In the genomic region with DNA sequence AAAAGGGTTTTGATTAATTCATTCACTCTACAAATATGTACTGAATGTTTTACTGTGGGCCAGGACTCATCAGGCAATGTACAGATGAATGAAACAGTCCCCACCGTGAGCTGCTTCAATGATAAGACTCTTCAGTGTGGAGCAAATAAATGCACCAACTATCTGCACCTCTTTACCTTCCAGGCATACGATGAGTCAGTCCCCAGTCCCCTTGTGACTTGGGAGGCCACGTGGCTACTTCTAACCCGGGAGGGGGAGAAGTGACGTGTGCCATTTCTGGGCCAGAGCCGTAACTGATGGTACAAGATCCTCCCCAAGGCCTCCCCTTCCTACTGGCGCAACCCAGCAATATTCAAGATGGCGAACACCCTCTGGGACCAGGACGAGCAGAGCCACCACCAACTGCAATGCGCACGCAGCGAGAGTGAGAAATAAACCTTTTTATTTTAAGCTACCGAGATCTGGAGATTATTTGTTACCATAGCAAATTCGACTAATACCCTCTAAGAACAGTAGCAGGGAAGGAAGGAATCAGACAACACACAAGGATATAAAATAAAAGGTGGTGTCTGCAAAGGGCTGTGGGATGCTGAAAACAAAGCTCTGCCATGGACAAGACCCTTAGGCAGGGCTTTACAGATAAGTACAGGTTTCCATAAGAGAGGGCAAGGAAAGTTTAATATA, we compare ENCODE assay signal across 1 cellular context.
TF ChIP-seq lines count a peak whose summit lies in the region.

No MANE protein-coding gene starts in this region.

TF ChIP-seq in K562, 482 proteins besides CTCF, POLR2A, EP300 and RAD21 (continued from another document and continues in another):
- TF ChIP-seq CHD1 (IDR thresholded peaks at IDR 0.05; ENCODE audit: low read length), result peak; percentile 87
- TF ChIP-seq SUPT5H (IDR thresholded peaks at IDR 0.05), result peak; percentile 94
- peak; percentile 65 for TF ChIP-seq FOS (IDR thresholded peaks at IDR 0.05; ENCODE audit: extremely low read depth, insufficient read length)
- TF ChIP-seq MYC (IDR thresholded peaks at IDR 0.05; ENCODE audit: low read depth, low read length), result peak; percentile 99
- TF ChIP-seq MYC (CRISPR knock-in tag; IDR thresholded peaks at IDR 0.05; ENCODE audit: borderline replicate concordance, low read depth), result peak; percentile 45; the same call in 1 of the 2 replicates
- TF ChIP-seq, protein P1, sequence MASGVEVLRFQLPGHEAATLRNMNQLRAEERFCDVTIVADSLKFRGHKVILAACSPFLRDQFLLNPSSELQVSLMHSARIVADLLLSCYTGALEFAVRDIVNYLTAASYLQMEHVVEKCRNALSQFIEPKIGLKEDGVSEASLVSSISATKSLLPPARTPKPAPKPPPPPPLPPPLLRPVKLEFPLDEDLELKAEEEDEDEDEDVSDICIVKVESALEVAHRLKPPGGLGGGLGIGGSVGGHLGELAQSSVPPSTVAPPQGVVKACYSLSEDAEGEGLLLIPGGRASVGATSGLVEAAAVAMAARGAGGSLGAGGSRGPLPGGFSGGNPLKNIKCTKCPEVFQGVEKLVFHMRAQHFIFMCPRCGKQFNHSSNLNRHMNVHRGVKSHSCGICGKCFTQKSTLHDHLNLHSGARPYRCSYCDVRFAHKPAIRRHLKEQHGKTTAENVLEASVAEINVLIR (CRISPR knock-in tag; IDR thresholded peaks at IDR 0.05), result peak; percentile 80
- TF ChIP-seq IRF2 (CRISPR knock-in tag; IDR thresholded peaks at IDR 0.05), result no peak
- TF ChIP-seq, protein P2, sequence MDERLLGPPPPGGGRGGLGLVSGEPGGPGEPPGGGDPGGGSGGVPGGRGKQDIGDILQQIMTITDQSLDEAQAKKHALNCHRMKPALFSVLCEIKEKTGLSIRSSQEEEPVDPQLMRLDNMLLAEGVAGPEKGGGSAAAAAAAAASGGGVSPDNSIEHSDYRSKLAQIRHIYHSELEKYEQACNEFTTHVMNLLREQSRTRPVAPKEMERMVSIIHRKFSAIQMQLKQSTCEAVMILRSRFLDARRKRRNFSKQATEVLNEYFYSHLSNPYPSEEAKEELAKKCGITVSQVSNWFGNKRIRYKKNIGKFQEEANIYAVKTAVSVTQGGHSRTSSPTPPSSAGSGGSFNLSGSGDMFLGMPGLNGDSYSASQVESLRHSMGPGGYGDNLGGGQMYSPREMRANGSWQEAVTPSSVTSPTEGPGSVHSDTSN (CRISPR knock-in tag; IDR thresholded peaks at IDR 0.05; ENCODE audit: low read depth), result no peak
- TF ChIP-seq, protein P2 (tag; conservative IDR thresholded peaks at IDR 0.05; ENCODE audit: low read depth), result peak; percentile 26; the same call in 1 of the 2 replicates
- peak; percentile 95 for TF ChIP-seq L3MBTL2 (IDR thresholded peaks at IDR 0.05)
- TF ChIP-seq ELF1 (tag; IDR thresholded peaks at IDR 0.05), result no peak
- TF ChIP-seq HDAC1 (IDR thresholded peaks at IDR 0.05), result peak in 1 of 2 experiments; percentile 76; a peak in 2 of 4 replicates
- TF ChIP-seq HOXB6 (CRISPR knock-in tag; IDR thresholded peaks at IDR 0.05; ENCODE audit: borderline replicate concordance), result peak; percentile 38; the same call in 1 of the 2 replicates
- peak; percentile 60 for TF ChIP-seq MEIS2 (IDR thresholded peaks at IDR 0.05; ENCODE audit: partially characterized antibody)
- peak; percentile 85; the same call in 1 of the 2 replicates for TF ChIP-seq ZNF12 (CRISPR knock-in tag; IDR thresholded peaks at IDR 0.05)
- TF ChIP-seq GTF2E2 (tag; IDR thresholded peaks at IDR 0.05), result peak; percentile 83
- peak; percentile 81; the same call in 1 of the 2 replicates for TF ChIP-seq ZNF583 (CRISPR knock-in tag; IDR thresholded peaks at IDR 0.05)
- TF ChIP-seq FOXK1 (CRISPR knock-in tag; IDR thresholded peaks at IDR 0.05; ENCODE audit: borderline replicate concordance), result 0 out of 2 replicates have a peak, but pooled peaks have one; percentile 31
- peak; percentile 94 for TF ChIP-seq PHF8 (IDR thresholded peaks at IDR 0.05; ENCODE audit: borderline replicate concordance, low read length)
- TF ChIP-seq EHMT2 (IDR thresholded peaks at IDR 0.05), result peak; percentile 94
- TF ChIP-seq TFAP4 (CRISPR knock-in tag; IDR thresholded peaks at IDR 0.05; ENCODE audit: borderline replicate concordance), result peak; percentile 66; the same call in 1 of the 2 replicates
- peak; percentile 77 for TF ChIP-seq ETS1 (conservative IDR thresholded peaks at IDR 0.05; ENCODE audit: control insufficient read depth, low read depth, low read length)
- peak; percentile 28; the same call in 1 of the 2 replicates for TF ChIP-seq RB1 (IDR thresholded peaks at IDR 0.05; ENCODE audit: low read depth)
- no peak for TF ChIP-seq ZNF717 (CRISPR knock-in tag; IDR thresholded peaks at IDR 0.05)
- peak; percentile 77 for TF ChIP-seq RBFOX2 (IDR thresholded peaks at IDR 0.05; ENCODE audit: low read depth, low read length)
- TF ChIP-seq NONO (IDR thresholded peaks at IDR 0.05; ENCODE audit: low read depth in 2 of 2, low read length in 1 of 2), result 0 out of 4 replicates have a peak, but pooled peaks of 1 of the 2 experiments have one; percentile 29
- peak; percentile 39 for TF ChIP-seq RBBP5 (IDR thresholded peaks at IDR 0.05; ENCODE audit: borderline replicate concordance, insufficient read depth, low read length, poor library complexity, severe bottlenecking)
- peak; percentile 88 for TF ChIP-seq CREB3 (tag; conservative IDR thresholded peaks at IDR 0.05; ENCODE audit: low read depth)
- TF ChIP-seq BRD9 (IDR thresholded peaks at IDR 0.05; ENCODE audit: low read depth, partially characterized antibody), result peak; percentile 89
- no peak for TF ChIP-seq SNRNP70 (optimal IDR thresholded peaks at IDR 0.05; ENCODE audit: low read depth, low read length)
- TF ChIP-seq GABPA (tag; conservative IDR thresholded peaks at IDR 0.05; ENCODE audit: low read depth), result peak; percentile 80
- TF ChIP-seq SIN3A (IDR thresholded peaks at IDR 0.05; ENCODE audit: borderline replicate concordance in 2 of 2, control insufficient read depth in 1 of 2, low read depth in 2 of 2, low read length in 2 of 2), result 0 out of 4 replicates have a peak, but pooled peaks of 1 of the 2 experiments have one; percentile 56
- peak; percentile 34; the same call in 1 of the 2 replicates for TF ChIP-seq ZBTB7A (IDR thresholded peaks at IDR 0.05; ENCODE audit: borderline replicate concordance, control insufficient read depth, low read depth, low read length)
- TF ChIP-seq ARID1B (IDR thresholded peaks at IDR 0.05), result peak; percentile 81
- TF ChIP-seq TAF7 (tag; IDR thresholded peaks at IDR 0.05), result peak; percentile 99
- TF ChIP-seq POLR2AphosphoS5 (IDR thresholded peaks at IDR 0.05; ENCODE audit: control insufficient read depth, insufficient read depth, low read depth, low read length), result peak; percentile 96
- TF ChIP-seq MAFF (IDR thresholded peaks at IDR 0.05; ENCODE audit: low read length), result peak; percentile 43; the same call in 1 of the 2 replicates
- TF ChIP-seq ZEB2 (IDR thresholded peaks at IDR 0.05), result peak; percentile 77
- TF ChIP-seq SRF (CRISPR knock-in tag; IDR thresholded peaks at IDR 0.05), result peak in 1 of 2 experiments; percentile 50; a peak in 1 of 4 replicates
- TF ChIP-seq SMARCC2 (IDR thresholded peaks at IDR 0.05; ENCODE audit: low read depth), result peak; percentile 35; the same call in 1 of the 2 replicates
- TF ChIP-seq TEAD4 (IDR thresholded peaks at IDR 0.05; ENCODE audit: low read length), result peak; percentile 49
- TF ChIP-seq TEAD4 (CRISPR knock-in tag; IDR thresholded peaks at IDR 0.05; ENCODE audit: borderline replicate concordance), result no peak
- no peak for TF ChIP-seq PTTG1 (tag; IDR thresholded peaks at IDR 0.05; ENCODE audit: low read depth)
- no peak for TF ChIP-seq CBX1 (IDR thresholded peaks at IDR 0.05; ENCODE audit: low read depth)
- TF ChIP-seq ZBTB17 (CRISPR knock-in tag; IDR thresholded peaks at IDR 0.05), result 0 out of 2 replicates have a peak, but pooled peaks have one; percentile 29
- no peak for TF ChIP-seq RREB1 (CRISPR knock-in tag; IDR thresholded peaks at IDR 0.05)
- peak; percentile 83 for TF ChIP-seq CBFA2T2 (conservative IDR thresholded peaks at IDR 0.05)
- no peak for TF ChIP-seq NR2F6 (CRISPR knock-in tag; IDR thresholded peaks at IDR 0.05)
- peak; percentile 95 for TF ChIP-seq FOSL1 (tag; conservative IDR thresholded peaks at IDR 0.05)
- TF ChIP-seq, protein P3, sequence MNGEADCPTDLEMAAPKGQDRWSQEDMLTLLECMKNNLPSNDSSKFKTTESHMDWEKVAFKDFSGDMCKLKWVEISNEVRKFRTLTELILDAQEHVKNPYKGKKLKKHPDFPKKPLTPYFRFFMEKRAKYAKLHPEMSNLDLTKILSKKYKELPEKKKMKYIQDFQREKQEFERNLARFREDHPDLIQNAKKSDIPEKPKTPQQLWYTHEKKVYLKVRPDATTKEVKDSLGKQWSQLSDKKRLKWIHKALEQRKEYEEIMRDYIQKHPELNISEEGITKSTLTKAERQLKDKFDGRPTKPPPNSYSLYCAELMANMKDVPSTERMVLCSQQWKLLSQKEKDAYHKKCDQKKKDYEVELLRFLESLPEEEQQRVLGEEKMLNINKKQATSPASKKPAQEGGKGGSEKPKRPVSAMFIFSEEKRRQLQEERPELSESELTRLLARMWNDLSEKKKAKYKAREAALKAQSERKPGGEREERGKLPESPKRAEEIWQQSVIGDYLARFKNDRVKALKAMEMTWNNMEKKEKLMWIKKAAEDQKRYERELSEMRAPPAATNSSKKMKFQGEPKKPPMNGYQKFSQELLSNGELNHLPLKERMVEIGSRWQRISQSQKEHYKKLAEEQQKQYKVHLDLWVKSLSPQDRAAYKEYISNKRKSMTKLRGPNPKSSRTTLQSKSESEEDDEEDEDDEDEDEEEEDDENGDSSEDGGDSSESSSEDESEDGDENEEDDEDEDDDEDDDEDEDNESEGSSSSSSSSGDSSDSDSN (IDR thresholded peaks at IDR 0.05; ENCODE audit: borderline replicate concordance in 1 of 2, low read depth in 2 of 2, low read length in 2 of 2), result 0 out of 4 replicates have a peak, but pooled peaks of 1 of the 2 experiments have one; percentile 77
- TF ChIP-seq U2AF1 (optimal IDR thresholded peaks at IDR 0.05; ENCODE audit: low read depth, low read length), result no peak
